ENCODE assay signal across 1 cellular context in genomic region chr5:139251695-139252288, GRCh38.
TF ChIP-seq lines count a peak whose summit lies in the region.

No MANE protein-coding gene starts in this region.

TF ChIP-seq in endothelial cell of umbilical vein, 7 proteins besides CTCF, POLR2A, EP300 and RAD21 (continued from another document):
- TF ChIP-seq JUN (IDR thresholded peaks at IDR 0.05; ENCODE audit: borderline replicate concordance, insufficient read depth, insufficient read length, low read depth), result no peak
- TF ChIP-seq FOS (IDR thresholded peaks at IDR 0.05; ENCODE audit: borderline replicate concordance, insufficient read depth, low read length), result no peak
